In the genomic region with DNA sequence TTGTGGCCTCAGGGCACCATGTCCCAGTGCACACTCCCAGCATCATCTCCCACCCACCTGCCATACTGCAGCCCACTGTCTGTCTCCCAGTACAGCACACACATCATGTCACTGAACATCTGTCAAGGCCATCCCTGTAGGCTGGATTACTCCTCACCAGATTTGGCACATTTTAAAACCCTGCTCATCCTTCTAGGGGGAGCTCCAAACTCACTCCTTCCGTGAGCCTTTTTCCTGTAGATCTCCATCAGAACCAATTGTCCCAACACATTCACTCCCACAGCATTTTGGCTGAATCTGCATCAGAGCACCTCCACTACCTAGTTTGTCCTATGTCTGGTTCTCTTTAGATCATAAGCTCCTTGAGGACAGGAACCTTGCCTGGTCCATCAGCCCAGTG, we compare ENCODE assay signal across 20 cellular contexts.
DNase-seq lines count a peak whose midpoint lies in the region; ATAC-seq and TF ChIP-seq lines count a peak whose summit lies in the region.
"Had no signal": no experiment of that assay in that cellular context is flagged by ENCODE, and none has a peak within 500 bp of the region (broad histone marks: within the 10 kb centered on the region; RNA-seq: fewer than 3 reads in every experiment).

No MANE protein-coding gene starts in this region.

- H3K27ac ChIP-seq in WERI-Rb-1 = no peak overlapping the region
- H3K27ac ChIP-seq: KMS-11 had no signal

- DNase-seq in NCI-H2171 treated with DMSO at 0.1 percent for 48 hours (lab: John Stamatoyannopoulos, UW) (peak; percentile 86), NCI-H2171 (lab: John Stamatoyannopoulos, UW) (no peak), NCI-H524 (lab: John Stamatoyannopoulos, UW) (peak; percentile 72 to 93), WERI-Rb-1 (no peak)
- DNase-seq in activated CD8-positive, alpha-beta memory T cell treated with anti-CD3 and anti-CD28 coated beads, Interleukin-2, amount 50 U/mL, for 4 hours = no peak
- DNase-seq: 8988T; ACHN; Calu3; DMS53; H7; MM.1S; NCI-H2081; NCI-H345; NCI-H510A treated with DMSO at 0.1 percent for 48 hours; NK-92 treated with Interleukin-12 subunit alpha and Interleukin-12 subunit beta, amount 100 ng/mL, for 24 hours; PC-3 had no signal

- ATAC-seq in HG03045 (IDR thresholded peaks at IDR 0.05; ENCODE audit: unreplicated experiment) = no peak
- no peak for ATAC-seq in HG03521 (IDR thresholded peaks at IDR 0.05; ENCODE audit: unreplicated experiment)
- ATAC-seq: PC-3, SK-N-SH treated with all-trans-retinoic acid at 6 μM for 48 hours had no signal

- no peaks in the 10 kb centered on the region for H3K36me3 ChIP-seq in WERI-Rb-1

- H3K27me3 ChIP-seq in WERI-Rb-1 (ENCODE audit: insufficient read depth, low read depth, severe bottlenecking) = no peaks in the 10 kb centered on the region

- 0 out of 2 replicates have a peak, but pooled peaks have one; percentile 6 for TF ChIP-seq CTCF in WERI-Rb-1 (IDR thresholded peaks at IDR 0.05; ENCODE audit: low read depth, low read length)

- H3K9me3 ChIP-seq in WERI-Rb-1 (ENCODE audit: severe bottlenecking) = no peaks in the 10 kb centered on the region

- H3K4me3 ChIP-seq in WERI-Rb-1 (ENCODE audit: low read depth, low read length) = no peak overlapping the region

Comparison
In these comparisons a context has a peak if more than half of its experiments do, and no peak if none do; other contexts are left out.
1. DNase-seq: peak in NCI-H2171 treated with DMSO at 0.1 percent for 48 hours (single experiment) and NCI-H524 (2 of 2); none in NCI-H2171 (single experiment), WERI-Rb-1 (single experiment) and activated CD8-positive, alpha-beta memory T cell treated with anti-CD3 and anti-CD28 coated beads, Interleukin-2, amount 50 U/mL, for 4 hours (single experiment).